35 cellular contexts compared by ENCODE assay signal in the genomic region with DNA sequence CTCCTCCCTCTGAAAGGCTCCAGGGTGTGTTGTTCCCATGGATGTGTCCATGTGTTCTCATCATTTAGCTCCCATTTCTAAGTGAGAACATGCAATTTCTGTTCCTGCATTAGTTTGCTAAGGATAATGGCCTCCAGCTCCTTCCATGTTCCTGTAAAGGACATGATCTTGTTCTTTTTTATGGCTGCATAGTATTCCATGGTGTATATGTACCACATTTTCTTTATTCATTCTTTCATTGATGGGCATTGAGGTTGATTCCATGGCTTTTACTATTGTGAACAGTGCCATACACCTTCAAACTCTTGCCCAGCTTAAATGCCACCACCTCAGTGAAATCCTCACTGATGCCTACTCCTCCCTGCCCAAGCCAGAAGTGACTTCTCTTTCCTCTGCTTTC.
"Had no signal": no experiment of that assay in that cellular context is flagged by ENCODE, and none has a peak within 500 bp of the region (broad histone marks: within the 10 kb centered on the region; RNA-seq: fewer than 3 reads in every experiment).

No MANE protein-coding gene starts in this region.

- H3K27me3 Mint-ChIP-seq: activated B cell treated with CpG ODN at 0.5 μM for 24 hours; activated CD8-positive, alpha-beta T cell treated with anti-CD3 and anti-CD28 coated beads for 36 hours; activated naive CD8-positive, alpha-beta T cell; activated naive CD8-positive, alpha-beta T cell treated with anti-CD3 and anti-CD28 coated beads, Interleukin-2, amount 50 U/mL, for 24 hours; T-cell; T-helper 17 cell had no signal

- ATAC-seq: activated CD8-positive, alpha-beta T cell treated with anti-CD3 and anti-CD28 coated beads for 36 hours; activated naive CD8-positive, alpha-beta T cell treated with anti-CD3 and anti-CD28 coated beads, Interleukin-2, amount 50 U/mL, for 24 hours; activated T-cell treated with anti-CD3 and anti-CD28 coated beads, Interleukin-2, amount 50 U/mL, for 72 hours; Panc1; T-cell; T-helper 17 cell had no signal

- DNase-seq: activated B cell treated with CpG ODN at 0.5 μM for 24 hours; activated CD4-positive, alpha-beta T cell treated with anti-CD3 and anti-CD28 coated beads for 48 hours; activated CD4-positive, alpha-beta T cell treated with anti-CD3 and anti-CD28 coated beads, Interleukin-2, amount 50 U/mL, for 4 hours; activated CD4-positive, CD25-positive, alpha-beta regulatory T cell treated with anti-CD3 and anti-CD28 coated beads, Interleukin-2, amount 50 U/mL, for 72 hours; activated CD8-positive, alpha-beta T cell treated with anti-CD3 and anti-CD28 coated beads for 36 hours; activated gamma-delta T cell; activated naive CD4-positive, alpha-beta T cell treated with Interleukin-2 at 50 U/mL for 16 hours; activated naive CD8-positive, alpha-beta T cell treated with anti-CD3 and anti-CD28 coated beads, Interleukin-2, amount 50 U/mL, for 24 hours; activated T-cell treated with anti-CD3 and anti-CD28 coated beads, Interleukin-2, amount 50 U/mL, for 1 hour; activated T-cell treated with anti-CD3 and anti-CD28 coated beads, Interleukin-2, amount 50 U/mL, for 72 hours; anterior cingulate cortex; caudate nucleus; cerebellar nuclear complex; NCI-H1092 treated with DMSO at 0.1 percent for 48 hours; NCI-H1417; NCI-H146; NCI-H187; NCI-H2029 treated with DMSO at 0.1 percent for 48 hours; NCI-H2107; NCI-H2171; NCI-H510A; NCI-H526; NCI-H748 treated with DMSO at 0.1 percent for 48 hours; SHP77; SJCRH30; T-cell; T-helper 17 cell; T-helper 9 cell had no signal

- H3K4me2 ChIP-seq: KMS-11 had no signal

- H3K9me3 ChIP-seq: SJCRH30 had no signal

- H3K9ac ChIP-seq: KMS-11 had no signal

- H3K4me3 Mint-ChIP-seq: activated B cell treated with CpG ODN at 0.5 μM for 24 hours; activated CD8-positive, alpha-beta T cell treated with anti-CD3 and anti-CD28 coated beads for 36 hours; activated naive CD8-positive, alpha-beta T cell; activated naive CD8-positive, alpha-beta T cell treated with anti-CD3 and anti-CD28 coated beads, Interleukin-2, amount 50 U/mL, for 24 hours; activated T-cell treated with anti-CD3 and anti-CD28 coated beads, Interleukin-2, amount 50 U/mL, for 72 hours; brain; T-cell; T-helper 17 cell had no signal

- H3K27ac Mint-ChIP-seq: activated CD8-positive, alpha-beta T cell treated with anti-CD3 and anti-CD28 coated beads for 36 hours; activated naive CD8-positive, alpha-beta T cell; activated naive CD8-positive, alpha-beta T cell treated with anti-CD3 and anti-CD28 coated beads, Interleukin-2, amount 50 U/mL, for 24 hours; activated T-cell treated with anti-CD3 and anti-CD28 coated beads, Interleukin-2, amount 50 U/mL, for 72 hours; activated T-helper 2 cell treated with anti-CD3 and anti-CD28 coated beads, Interferon-gamma antibody, Interleukin-2, Interleukin-4, amounts not matched to agents 10 μg/mL and 5 μg/mL and 100 μg/mL, durations not matched to agents 14 hours and 24 hours and 36 hours; T-helper 17 cell had no signal

- H3K9me3 Mint-ChIP-seq: activated B cell treated with CpG ODN at 0.5 μM for 24 hours; activated CD8-positive, alpha-beta T cell treated with anti-CD3 and anti-CD28 coated beads for 36 hours; activated naive CD8-positive, alpha-beta T cell treated with anti-CD3 and anti-CD28 coated beads, Interleukin-2, amount 50 U/mL, for 24 hours; activated T-cell treated with anti-CD3 and anti-CD28 coated beads, Interleukin-2, amount 50 U/mL, for 72 hours; activated T-helper 2 cell treated with anti-CD3 and anti-CD28 coated beads, Interferon-gamma antibody, Interleukin-2, Interleukin-4, amounts not matched to agents 10 μg/mL and 5 μg/mL and 100 μg/mL, durations not matched to agents 14 hours and 24 hours and 36 hours; brain; T-cell had no signal

- H3K4me3 ChIP-seq: SJCRH30, SK-N-MC had no signal

- H3K27me3 ChIP-seq: SJCRH30 had no signal

- H3K27ac ChIP-seq: KMS-11, SJCRH30, SK-N-MC, VCaP had no signal
